Comparison of ENCODE assay signal across 12 cellular contexts in the genomic region with DNA sequence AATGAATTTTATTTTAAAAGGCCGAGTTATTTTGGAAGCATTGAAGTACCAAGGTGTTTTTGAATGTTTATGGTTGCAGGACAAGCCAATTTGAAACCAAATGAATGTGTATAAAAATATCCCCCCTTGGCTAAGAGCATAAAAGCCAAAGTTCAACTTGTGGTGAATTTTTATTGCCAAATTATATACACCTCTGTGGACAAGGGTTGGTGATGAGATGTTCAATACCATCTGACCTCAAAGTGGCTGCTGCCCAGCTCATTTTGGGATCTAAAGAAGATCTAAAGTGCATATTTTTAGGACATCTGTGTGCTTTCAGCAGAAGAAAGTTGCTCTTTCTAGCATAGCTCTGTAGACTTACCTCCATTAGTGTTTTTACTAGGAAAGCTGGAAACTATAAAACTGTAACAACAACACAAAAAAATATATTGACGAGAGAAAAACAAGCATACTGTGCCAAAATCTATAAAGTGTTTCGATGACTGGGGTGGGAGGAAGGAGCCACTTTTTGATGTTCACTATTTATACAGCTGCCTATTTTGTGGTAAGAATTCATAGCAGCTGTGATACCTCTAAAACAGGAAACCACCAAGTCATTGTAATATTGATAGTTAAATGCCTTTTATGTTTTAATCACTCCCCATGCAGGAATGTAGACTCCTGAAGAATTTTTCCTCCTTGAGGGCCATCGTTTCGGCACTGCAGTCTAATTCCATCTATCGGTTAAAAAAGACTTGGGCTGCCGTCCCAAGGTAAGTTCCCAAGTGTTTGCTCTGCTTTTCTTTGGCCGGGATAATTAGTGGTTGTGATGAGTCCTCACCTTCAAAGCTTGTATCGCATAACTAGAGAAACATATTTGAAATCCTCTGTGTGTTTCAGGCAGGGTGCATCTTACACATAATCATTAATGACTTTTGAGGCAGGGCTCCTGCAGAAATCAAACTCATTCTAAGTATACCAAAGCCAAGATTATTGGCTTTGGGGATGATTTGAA.
DNase-seq lines count a peak whose midpoint lies in the region; TF ChIP-seq lines count a peak whose summit lies in the region.
"Had no signal": no experiment of that assay in that cellular context is flagged by ENCODE, and none has a peak within 500 bp of the region (broad histone marks: within the 10 kb centered on the region; RNA-seq: fewer than 3 reads in every experiment).

No MANE protein-coding gene starts in this region.

- no peaks in the 10 kb centered on the region for H3K27me3 Mint-ChIP-seq in activated naive CD4-positive, alpha-beta T cell treated with anti-CD3 and anti-CD28 coated beads, Interleukin-2, amount 50 U/mL, for 24 hours
- no peaks in the 10 kb centered on the region for H3K27me3 Mint-ChIP-seq in activated naive CD4-positive, alpha-beta T cell treated with anti-CD3 and anti-CD28 coated beads for 36 hours (ENCODE audit: low read depth)
- H3K27me3 Mint-ChIP-seq in immature natural killer cell (ENCODE audit: low read depth in 3 of 3), result peaks cover 2 to 7% (median 5%) of the 10 kb centered on the region in 3 donors
- no peaks in the 10 kb centered on the region for H3K27me3 Mint-ChIP-seq in type B pancreatic cell
- H3K27me3 Mint-ChIP-seq: stimulated activated memory B cell treated with anti-CD40 and anti-IgM and Interleukin-4, amounts not matched to agents 10 μg/mL and 1 μg/mL and 100 μg/mL, for 72 hours had no signal

- H3K18ac ChIP-seq in mesendoderm (ENCODE audit: low read length), result no peak overlapping the region

- no peak overlapping the region for H2BK120ac ChIP-seq in mesendoderm (ENCODE audit: low read depth, low read length)

- H3K79me1 ChIP-seq in mesendoderm (ENCODE audit: low read length), result no peaks in the 10 kb centered on the region

- no peak for TF ChIP-seq CTCF in VCaP (conservative IDR thresholded peaks at IDR 0.05)
- no peak for TF ChIP-seq CTCF in type B pancreatic cell (conservative IDR thresholded peaks at IDR 0.05)

- H3K27ac ChIP-seq in VCaP (peak overlapping the region; percentile 19; the same call in 1 of the 2 replicates), mesendoderm (ENCODE audit: low read depth, low read length) (no peak overlapping the region)
- H3K27ac ChIP-seq: neural progenitor cell had no signal

- no peak overlapping the region for H4K8ac ChIP-seq in mesendoderm (ENCODE audit: low read depth, low read length)

- H2BK15ac ChIP-seq in mesendoderm (replicated peaks; ENCODE audit: low read depth), result no peak overlapping the region

- no CpG with 5 or more reads among the region's 9 CpGs for WGBS in mesendoderm (ENCODE audit: extremely low coverage, insufficient coverage, low lambda C conversion rate)

- H3K27me3 ChIP-seq in mesendoderm (ENCODE audit: insufficient read depth, low read length, poor library complexity), result no peaks in the 10 kb centered on the region
- H3K27me3 ChIP-seq: neural progenitor cell had no signal

- peak overlapping the region; percentile 80 for H3K27ac Mint-ChIP-seq in activated naive CD4-positive, alpha-beta T cell treated with anti-CD3 and anti-CD28 coated beads, Interleukin-2, amount 50 U/mL, for 24 hours
- H3K27ac Mint-ChIP-seq in activated naive CD4-positive, alpha-beta T cell treated with anti-CD3 and anti-CD28 coated beads for 36 hours, result no peak overlapping the region
- H3K27ac Mint-ChIP-seq in immature natural killer cell (peak overlapping the region in 5 of 6 donors; percentile 32 to 41 (median 39)), type B pancreatic cell (peak overlapping the region; percentile 14)
- H3K27ac Mint-ChIP-seq: neural progenitor cell; stimulated activated memory B cell treated with anti-CD40 and anti-IgM and Interleukin-4, amounts not matched to agents 10 μg/mL and 1 μg/mL and 100 μg/mL, for 72 hours had no signal

- H3K9ac ChIP-seq in mesendoderm (ENCODE audit: low read length), result no peak overlapping the region
- H3K9ac ChIP-seq: neural progenitor cell had no signal

- DNase-seq in activated naive CD4-positive, alpha-beta T cell treated with anti-CD3 and anti-CD28 coated beads for 36 hours, result no peak
- DNase-seq in immature natural killer cell (peak in 1 of 3 donors; percentile 2), type B pancreatic cell (ENCODE audit: extremely low spot score, unreplicated experiment) (no peak), mesendoderm (no peak), NCI-H82 treated with DMSO at 0.1 percent for 48 hours (lab: John Stamatoyannopoulos, UW; ENCODE audit: unreplicated experiment) (no peak), superior temporal gyrus (ENCODE audit: extremely low spot score) (no peak)
- DNase-seq: amygdala, NCI-H524 treated with DMSO at 0.1 percent for 48 hours had no signal

- CTCF ChIA-PET in activated naive CD4-positive, alpha-beta T cell treated with anti-CD3 and anti-CD28 coated beads for 36 hours (lab: Charles Lee), result interaction anchor here (2.1 kb wide), 1 partner anchor 28 kb away, joined by 6 read pairs; no protein-coding TSS in a partner anchor

- H3K56ac ChIP-seq in mesendoderm (ENCODE audit: low read length), result no peak overlapping the region

- H3K4me3 ChIP-seq in mesendoderm (ENCODE audit: low read length), result no peak overlapping the region
- H3K4me3 ChIP-seq: neural progenitor cell had no signal

- peaks cover 1% of the 10 kb centered on the region for H3K4me1 ChIP-seq in mesendoderm (ENCODE audit: control insufficient read depth, low read depth, low read length)
- H3K4me1 ChIP-seq: neural progenitor cell had no signal

- H2AK5ac ChIP-seq in mesendoderm (ENCODE audit: low read length), result no peak overlapping the region

- H3K36me3 ChIP-seq in mesendoderm (ENCODE audit: control insufficient read depth, insufficient read depth, low read length), result no peaks in the 10 kb centered on the region
- H3K36me3 ChIP-seq: neural progenitor cell had no signal

- H3K9me3 Mint-ChIP-seq in activated naive CD4-positive, alpha-beta T cell treated with anti-CD3 and anti-CD28 coated beads, Interleukin-2, amount 50 U/mL, for 24 hours, result no peaks in the 10 kb centered on the region
- no peaks in the 10 kb centered on the region for H3K9me3 Mint-ChIP-seq in activated naive CD4-positive, alpha-beta T cell treated with anti-CD3 and anti-CD28 coated beads for 36 hours
- H3K9me3 Mint-ChIP-seq in immature natural killer cell, result no peaks in the 10 kb centered on the region
- H3K9me3 Mint-ChIP-seq in type B pancreatic cell, result no peaks in the 10 kb centered on the region
- H3K9me3 Mint-ChIP-seq: neural progenitor cell; stimulated activated memory B cell treated with anti-CD40 and anti-IgM and Interleukin-4, amounts not matched to agents 10 μg/mL and 1 μg/mL and 100 μg/mL, for 72 hours had no signal

- peak overlapping the region; percentile 71 for H3K4me3 Mint-ChIP-seq in activated naive CD4-positive, alpha-beta T cell treated with anti-CD3 and anti-CD28 coated beads, Interleukin-2, amount 50 U/mL, for 24 hours
- H3K4me3 Mint-ChIP-seq in activated naive CD4-positive, alpha-beta T cell treated with anti-CD3 and anti-CD28 coated beads for 36 hours, result no peak overlapping the region
- peak overlapping the region in 4 of 5 donors; percentile 19 to 66 (median 48) for H3K4me3 Mint-ChIP-seq in immature natural killer cell
- H3K4me3 Mint-ChIP-seq in type B pancreatic cell, result no peak overlapping the region
- H3K4me3 Mint-ChIP-seq: neural progenitor cell; stimulated activated memory B cell treated with anti-CD40 and anti-IgM and Interleukin-4, amounts not matched to agents 10 μg/mL and 1 μg/mL and 100 μg/mL, for 72 hours had no signal

- peaks cover 2% of the 10 kb centered on the region for H3K36me3 Mint-ChIP-seq in activated naive CD4-positive, alpha-beta T cell treated with anti-CD3 and anti-CD28 coated beads, Interleukin-2, amount 50 U/mL, for 24 hours
- peaks cover 4% of the 10 kb centered on the region for H3K36me3 Mint-ChIP-seq in activated naive CD4-positive, alpha-beta T cell treated with anti-CD3 and anti-CD28 coated beads for 36 hours (ENCODE audit: low read depth)
- H3K36me3 Mint-ChIP-seq in immature natural killer cell, result peaks cover 0 to 3% (median 0%) of the 10 kb centered on the region in 3 donors
- H3K36me3 Mint-ChIP-seq in type B pancreatic cell, result peaks cover 64% of the 10 kb centered on the region

- no peak overlapping the region for H4K5ac ChIP-seq in mesendoderm (ENCODE audit: low read length)

- intact Hi-C loops in activated naive CD4-positive, alpha-beta T cell treated with anti-CD3 and anti-CD28 coated beads for 36 hours (cut with micrococcal nuclease), result loop anchor here (1.0 kb wide), 1 partner anchor 47 kb away; no protein-coding TSS in a partner anchor

- no peak overlapping the region for H3K4ac ChIP-seq in mesendoderm (ENCODE audit: low read depth, low read length)

- no peak overlapping the region for H3K4me2 ChIP-seq in mesendoderm (ENCODE audit: low read length)
- H3K4me2 ChIP-seq: neural progenitor cell had no signal

- H2BK5ac ChIP-seq in mesendoderm (ENCODE audit: low read length), result no peak overlapping the region

- peaks cover 42% of the 10 kb centered on the region for H3K4me1 Mint-ChIP-seq in activated naive CD4-positive, alpha-beta T cell treated with anti-CD3 and anti-CD28 coated beads, Interleukin-2, amount 50 U/mL, for 24 hours
- H3K4me1 Mint-ChIP-seq in activated naive CD4-positive, alpha-beta T cell treated with anti-CD3 and anti-CD28 coated beads for 36 hours (ENCODE audit: low read depth), result peaks cover 31% of the 10 kb centered on the region
- H3K4me1 Mint-ChIP-seq in immature natural killer cell (peaks cover 17 to 26% of the 10 kb centered on the region in 2 donors), type B pancreatic cell (ENCODE audit: unreplicated experiment) (peaks cover 27% of the 10 kb centered on the region)
- H3K4me1 Mint-ChIP-seq: neural progenitor cell had no signal

- H3K79me2 ChIP-seq in mesendoderm (ENCODE audit: control insufficient read depth, insufficient read depth, low read length), result no peaks in the 10 kb centered on the region

- no peak overlapping the region for H3K23ac ChIP-seq in mesendoderm (ENCODE audit: low read length)

Comparison
In these comparisons a context has a peak if more than half of its experiments do, and no peak if none do; other contexts are left out.
1. H3K4me3 Mint-ChIP-seq: peak in activated naive CD4-positive, alpha-beta T cell treated with anti-CD3 and anti-CD28 coated beads, Interleukin-2, amount 50 U/mL, for 24 hours (single experiment) and immature natural killer cell (4 of 5); none in activated naive CD4-positive, alpha-beta T cell treated with anti-CD3 and anti-CD28 coated beads for 36 hours (single experiment) and type B pancreatic cell (single experiment).